Comparison of ENCODE assay signal across 20 cellular contexts in the genomic region with DNA sequence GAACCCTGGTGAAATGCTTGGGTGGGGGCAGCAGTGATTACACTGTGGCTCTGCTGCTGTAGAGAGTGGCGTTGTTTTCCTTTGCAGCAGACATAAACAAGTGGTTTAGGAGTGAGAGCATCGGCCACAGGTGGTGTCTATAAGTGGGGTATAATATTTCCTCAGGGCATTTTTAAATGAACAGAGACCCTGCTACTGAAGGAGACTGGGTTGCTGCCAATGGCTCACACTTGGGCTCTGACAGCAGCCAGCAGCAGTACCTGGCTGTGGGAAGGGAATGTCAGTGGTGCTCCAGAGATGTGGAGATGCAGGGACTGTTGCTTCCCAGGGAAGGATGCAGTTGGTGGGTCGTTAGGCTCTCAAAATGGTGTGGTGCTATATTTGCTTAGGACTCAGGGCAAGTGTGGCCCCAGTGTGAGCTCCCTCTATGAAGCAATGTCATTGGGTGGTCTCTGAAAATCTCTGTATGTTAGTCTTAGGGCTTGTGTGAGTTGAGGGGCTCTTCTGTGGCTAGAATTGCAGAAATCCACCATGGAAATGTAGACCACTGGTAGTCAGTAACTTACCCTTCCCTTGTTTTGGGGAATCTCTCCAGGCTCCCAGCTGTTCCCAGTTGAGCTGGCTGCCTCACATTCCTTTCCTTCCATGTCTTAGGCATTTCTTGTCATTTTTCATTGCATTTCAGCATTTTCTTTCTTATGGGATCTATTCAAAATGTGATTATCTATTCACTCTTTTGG.
"Had no signal": no experiment of that assay in that cellular context is flagged by ENCODE, and none has a peak within 500 bp of the region (broad histone marks: within the 10 kb centered on the region; RNA-seq: fewer than 3 reads in every experiment).

No MANE protein-coding gene starts in this region.

- H3K4me3 Mint-ChIP-seq: activated CD4-positive, alpha-beta T cell treated with anti-CD3 and anti-CD28 coated beads, Interleukin-2, amount 10 ng/mL, durations not matched to agents 24 days and 14 days; activated CD8-positive, alpha-beta T cell treated with anti-CD3 and anti-CD28 coated beads, Interleukin-2, amount 10 ng/mL, durations not matched to agents 7 days and 5 days; activated naive CD8-positive, alpha-beta T cell; memory B cell; natural killer cell treated with Interleukin-12 subunit alpha and Interleukin-12 subunit beta and Interleukin-15 and Interleukin-18, amount 100 ng/mL, for 72 hours; stimulated activated memory B cell treated with anti-CD40 and anti-IgM and Interleukin-4, amounts not matched to agents 10 μg/mL and 1 μg/mL and 100 μg/mL, for 72 hours had no signal

- H3K27ac Mint-ChIP-seq: activated CD4-positive, alpha-beta T cell treated with anti-CD3 and anti-CD28 coated beads, Interleukin-2, amount 10 ng/mL, durations not matched to agents 24 days and 14 days; activated CD8-positive, alpha-beta T cell treated with anti-CD3 and anti-CD28 coated beads, Interleukin-2, amount 10 ng/mL, durations not matched to agents 7 days and 5 days; activated naive CD8-positive, alpha-beta T cell; memory B cell; natural killer cell treated with Interleukin-12 subunit alpha and Interleukin-12 subunit beta and Interleukin-15 and Interleukin-18, amount 100 ng/mL, for 72 hours; stimulated activated memory B cell treated with anti-CD40 and anti-IgM and Interleukin-4, amounts not matched to agents 10 μg/mL and 1 μg/mL and 100 μg/mL, for 72 hours had no signal

- H3K36me3 ChIP-seq: esophagus muscularis mucosa, left lung had no signal

- H3K4me3 ChIP-seq: body of pancreas, esophagus muscularis mucosa, hepatocyte, left lung had no signal

- H3K4me2 ChIP-seq: hepatocyte had no signal

- H3K9me3 Mint-ChIP-seq: activated CD4-positive, alpha-beta T cell treated with anti-CD3 and anti-CD28 coated beads, Interleukin-2, amount 10 ng/mL, durations not matched to agents 24 days and 14 days had no signal

- H2AFZ ChIP-seq: hepatocyte had no signal

- H3K27me3 ChIP-seq: body of pancreas, esophagus muscularis mucosa, hepatocyte, left lung had no signal

- H3K4me1 Mint-ChIP-seq: activated CD4-positive, alpha-beta T cell treated with anti-CD3 and anti-CD28 coated beads, Interleukin-2, amount 10 ng/mL, durations not matched to agents 24 days and 14 days; memory B cell; stimulated activated memory B cell treated with anti-CD40 and anti-IgM and Interleukin-4, amounts not matched to agents 10 μg/mL and 1 μg/mL and 100 μg/mL, for 72 hours had no signal

- DNase-seq: activated CD4-positive, alpha-beta T cell treated with anti-CD3 and anti-CD28 coated beads, Interleukin-2, amount 10 ng/mL, durations not matched to agents 24 days and 14 days; activated CD4-positive, CD25-positive, alpha-beta regulatory T cell; activated CD8-positive, alpha-beta memory T cell treated with anti-CD3 and anti-CD28 coated beads, Interleukin-2, amount 50 U/mL, for 4 hours; activated CD8-positive, alpha-beta T cell treated with anti-CD3 and anti-CD28 coated beads, Interleukin-2, amount 10 ng/mL, durations not matched to agents 7 days and 5 days; activated gamma-delta T cell; activated T-cell treated with anti-CD3 and anti-CD28 coated beads, Interleukin-2, amount 50 U/mL, for 48 hours; amygdala; caudate nucleus; effector CD4-positive, alpha-beta T cell; kidney; left lung; posterior cingulate gyrus; retina had no signal

- H3K9me3 ChIP-seq: body of pancreas, esophagus muscularis mucosa had no signal

- H3K4me1 ChIP-seq: body of pancreas, esophagus muscularis mucosa, left lung had no signal

- H3K36me3 Mint-ChIP-seq: activated naive CD8-positive, alpha-beta T cell; memory B cell; stimulated activated memory B cell treated with anti-CD40 and anti-IgM and Interleukin-4, amounts not matched to agents 10 μg/mL and 1 μg/mL and 100 μg/mL, for 72 hours had no signal

- H3K27me3 Mint-ChIP-seq: activated CD4-positive, alpha-beta T cell treated with anti-CD3 and anti-CD28 coated beads, Interleukin-2, amount 10 ng/mL, durations not matched to agents 24 days and 14 days; activated naive CD8-positive, alpha-beta T cell; memory B cell; natural killer cell treated with Interleukin-12 subunit alpha and Interleukin-12 subunit beta and Interleukin-15 and Interleukin-18, amount 100 ng/mL, for 72 hours; stimulated activated memory B cell treated with anti-CD40 and anti-IgM and Interleukin-4, amounts not matched to agents 10 μg/mL and 1 μg/mL and 100 μg/mL, for 72 hours had no signal

- H3K27ac ChIP-seq: body of pancreas, esophagus muscularis mucosa, hepatocyte, left lung had no signal

- H3K79me2 ChIP-seq: hepatocyte had no signal
